1 cellular context compared by ENCODE assay signal in genomic region chr17:41930009-41930832, GRCh38.
TF ChIP-seq lines count a peak whose summit lies in the region.

Gene ODAD4 (plus strand): TSS chr17:41930617. CDS start chr17:41930724, 107 bp downstream.

TF ChIP-seq in HepG2, 621 proteins besides CTCF, POLR2A, EP300 and RAD21 (continued from another document and continues in another):
- TF ChIP-seq ZFP37 (CRISPR knock-in tag; IDR thresholded peaks at IDR 0.05; ENCODE audit: borderline replicate concordance) (peak; percentile 97), ZNF558 (CRISPR knock-in tag; IDR thresholded peaks at IDR 0.05; ENCODE audit: borderline replicate concordance) (no peak), ZNF557 (CRISPR knock-in tag; IDR thresholded peaks at IDR 0.05) (peak; percentile 95), HOXA7 (CRISPR knock-in tag; IDR thresholded peaks at IDR 0.05) (no peak), KIAA2018 (CRISPR knock-in tag; IDR thresholded peaks at IDR 0.05; ENCODE audit: borderline replicate concordance) (no peak), MEIS2 (CRISPR knock-in tag; IDR thresholded peaks at IDR 0.05) (peak; percentile 85), ZFAT (CRISPR knock-in tag; conservative IDR thresholded peaks at IDR 0.05) (no peak), ZNF232 (CRISPR knock-in tag; IDR thresholded peaks at IDR 0.05; ENCODE audit: borderline replicate concordance) (no peak; the same call in 1 of the 2 replicates), ZSCAN25 (CRISPR knock-in tag; IDR thresholded peaks at IDR 0.05) (peak; percentile 86), ZFP36L2 (CRISPR knock-in tag; IDR thresholded peaks at IDR 0.05) (no peak), RERE (CRISPR knock-in tag; IDR thresholded peaks at IDR 0.05; ENCODE audit: low read depth) (0 out of 2 replicates have a peak, but pooled peaks have one; percentile 24), FLYWCH1 (CRISPR knock-in tag; IDR thresholded peaks at IDR 0.05) (no peak), ELF3 (CRISPR knock-in tag; IDR thresholded peaks at IDR 0.05) (peak; percentile 88), MTA3 (CRISPR knock-in tag; IDR thresholded peaks at IDR 0.05) (no peak), NFATC3 (CRISPR knock-in tag; IDR thresholded peaks at IDR 0.05) (peak; percentile 84; the same call in 1 of the 2 replicates), ZNF496 (CRISPR knock-in tag; IDR thresholded peaks at IDR 0.05; ENCODE audit: insufficient replicate concordance) (no peak), ARNTL (CRISPR knock-in tag; IDR thresholded peaks at IDR 0.05) (peak; percentile 73), JARID2 (CRISPR knock-in tag; IDR thresholded peaks at IDR 0.05; ENCODE audit: insufficient replicate concordance) (peak; percentile 89), CHD2 (IDR thresholded peaks at IDR 0.05; ENCODE audit: low read depth, low read length) (0 out of 2 replicates have a peak, but pooled peaks have one; percentile 17), FOXK2 (IDR thresholded peaks at IDR 0.05) (peak; percentile 47; the same call in 1 of the 2 replicates), KLF9 (CRISPR knock-in tag; IDR thresholded peaks at IDR 0.05; ENCODE audit: low read depth) (no peak; the same call in 1 of the 2 replicates), TRIM22 (IDR thresholded peaks at IDR 0.05) (no peak), ZNF792 (CRISPR knock-in tag; IDR thresholded peaks at IDR 0.05) (peak; percentile 93)
- TF ChIP-seq, protein P1, sequence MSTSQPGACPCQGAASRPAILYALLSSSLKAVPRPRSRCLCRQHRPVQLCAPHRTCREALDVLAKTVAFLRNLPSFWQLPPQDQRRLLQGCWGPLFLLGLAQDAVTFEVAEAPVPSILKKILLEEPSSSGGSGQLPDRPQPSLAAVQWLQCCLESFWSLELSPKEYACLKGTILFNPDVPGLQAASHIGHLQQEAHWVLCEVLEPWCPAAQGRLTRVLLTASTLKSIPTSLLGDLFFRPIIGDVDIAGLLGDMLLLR (CRISPR knock-in tag; IDR thresholded peaks at IDR 0.05): peak; percentile 77; the same call in 1 of the 2 replicates
- TF ChIP-seq, protein P2, sequence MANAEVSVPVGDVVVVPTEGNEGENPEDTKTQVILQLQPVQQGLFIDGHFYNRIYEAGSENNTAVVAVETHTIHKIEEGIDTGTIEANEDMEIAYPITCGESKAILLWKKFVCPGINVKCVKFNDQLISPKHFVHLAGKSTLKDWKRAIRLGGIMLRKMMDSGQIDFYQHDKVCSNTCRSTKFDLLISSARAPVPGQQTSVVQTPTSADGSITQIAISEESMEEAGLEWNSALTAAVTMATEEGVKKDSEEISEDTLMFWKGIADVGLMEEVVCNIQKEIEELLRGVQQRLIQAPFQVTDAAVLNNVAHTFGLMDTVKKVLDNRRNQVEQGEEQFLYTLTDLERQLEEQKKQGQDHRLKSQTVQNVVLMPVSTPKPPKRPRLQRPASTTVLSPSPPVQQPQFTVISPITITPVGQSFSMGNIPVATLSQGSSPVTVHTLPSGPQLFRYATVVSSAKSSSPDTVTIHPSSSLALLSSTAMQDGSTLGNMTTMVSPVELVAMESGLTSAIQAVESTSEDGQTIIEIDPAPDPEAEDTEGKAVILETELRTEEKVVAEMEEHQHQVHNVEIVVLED (CRISPR knock-in tag; IDR thresholded peaks at IDR 0.05; ENCODE audit: borderline replicate concordance): peak; percentile 87
- TF ChIP-seq, protein P3, sequence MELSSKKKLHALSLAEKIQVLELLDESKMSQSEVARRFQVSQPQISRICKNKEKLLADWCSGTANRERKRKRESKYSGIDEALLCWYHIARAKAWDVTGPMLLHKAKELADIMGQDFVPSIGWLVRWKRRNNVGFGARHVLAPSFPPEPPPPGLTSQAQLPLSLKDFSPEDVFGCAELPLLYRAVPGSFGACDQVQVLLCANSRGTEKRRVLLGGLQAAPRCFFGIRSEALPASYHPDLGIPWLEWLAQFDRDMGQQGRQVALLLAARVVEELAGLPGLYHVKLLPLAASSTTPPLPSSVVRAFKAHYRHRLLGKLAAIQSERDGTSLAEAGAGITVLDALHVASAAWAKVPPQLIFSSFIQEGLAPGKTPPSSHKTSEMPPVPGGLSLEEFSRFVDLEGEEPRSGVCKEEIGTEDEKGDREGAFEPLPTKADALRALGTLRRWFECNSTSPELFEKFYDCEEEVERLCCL (CRISPR knock-in tag; IDR thresholded peaks at IDR 0.05; ENCODE audit: borderline replicate concordance): peak; percentile 66; the same call in 1 of the 2 replicates
- TF ChIP-seq, protein P4, sequence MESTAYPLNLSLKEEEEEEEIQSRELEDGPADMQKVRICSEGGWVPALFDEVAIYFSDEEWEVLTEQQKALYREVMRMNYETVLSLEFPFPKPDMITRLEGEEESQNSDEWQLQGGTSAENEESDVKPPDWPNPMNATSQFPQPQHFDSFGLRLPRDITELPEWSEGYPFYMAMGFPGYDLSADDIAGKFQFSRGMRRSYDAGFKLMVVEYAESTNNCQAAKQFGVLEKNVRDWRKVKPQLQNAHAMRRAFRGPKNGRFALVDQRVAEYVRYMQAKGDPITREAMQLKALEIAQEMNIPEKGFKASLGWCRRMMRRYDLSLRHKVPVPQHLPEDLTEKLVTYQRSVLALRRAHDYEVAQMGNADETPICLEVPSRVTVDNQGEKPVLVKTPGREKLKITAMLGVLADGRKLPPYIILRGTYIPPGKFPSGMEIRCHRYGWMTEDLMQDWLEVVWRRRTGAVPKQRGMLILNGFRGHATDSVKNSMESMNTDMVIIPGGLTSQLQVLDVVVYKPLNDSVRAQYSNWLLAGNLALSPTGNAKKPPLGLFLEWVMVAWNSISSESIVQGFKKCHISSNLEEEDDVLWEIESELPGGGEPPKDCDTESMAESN (CRISPR knock-in tag; conservative IDR thresholded peaks at IDR 0.05): peak; percentile 86
- TF ChIP-seq, protein P5, sequence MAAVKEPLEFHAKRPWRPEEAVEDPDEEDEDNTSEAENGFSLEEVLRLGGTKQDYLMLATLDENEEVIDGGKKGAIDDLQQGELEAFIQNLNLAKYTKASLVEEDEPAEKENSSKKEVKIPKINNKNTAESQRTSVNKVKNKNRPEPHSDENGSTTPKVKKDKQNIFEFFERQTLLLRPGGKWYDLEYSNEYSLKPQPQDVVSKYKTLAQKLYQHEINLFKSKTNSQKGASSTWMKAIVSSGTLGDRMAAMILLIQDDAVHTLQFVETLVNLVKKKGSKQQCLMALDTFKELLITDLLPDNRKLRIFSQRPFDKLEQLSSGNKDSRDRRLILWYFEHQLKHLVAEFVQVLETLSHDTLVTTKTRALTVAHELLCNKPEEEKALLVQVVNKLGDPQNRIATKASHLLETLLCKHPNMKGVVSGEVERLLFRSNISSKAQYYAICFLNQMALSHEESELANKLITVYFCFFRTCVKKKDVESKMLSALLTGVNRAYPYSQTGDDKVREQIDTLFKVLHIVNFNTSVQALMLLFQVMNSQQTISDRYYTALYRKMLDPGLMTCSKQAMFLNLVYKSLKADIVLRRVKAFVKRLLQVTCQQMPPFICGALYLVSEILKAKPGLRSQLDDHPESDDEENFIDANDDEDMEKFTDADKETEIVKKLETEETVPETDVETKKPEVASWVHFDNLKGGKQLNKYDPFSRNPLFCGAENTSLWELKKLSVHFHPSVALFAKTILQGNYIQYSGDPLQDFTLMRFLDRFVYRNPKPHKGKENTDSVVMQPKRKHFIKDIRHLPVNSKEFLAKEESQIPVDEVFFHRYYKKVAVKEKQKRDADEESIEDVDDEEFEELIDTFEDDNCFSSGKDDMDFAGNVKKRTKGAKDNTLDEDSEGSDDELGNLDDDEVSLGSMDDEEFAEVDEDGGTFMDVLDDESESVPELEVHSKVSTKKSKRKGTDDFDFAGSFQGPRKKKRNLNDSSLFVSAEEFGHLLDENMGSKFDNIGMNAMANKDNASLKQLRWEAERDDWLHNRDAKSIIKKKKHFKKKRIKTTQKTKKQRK (IDR thresholded peaks at IDR 0.05; ENCODE audit: low read length): no peak
